Comparison of ENCODE assay signal across 1 cellular context in the genomic region with DNA sequence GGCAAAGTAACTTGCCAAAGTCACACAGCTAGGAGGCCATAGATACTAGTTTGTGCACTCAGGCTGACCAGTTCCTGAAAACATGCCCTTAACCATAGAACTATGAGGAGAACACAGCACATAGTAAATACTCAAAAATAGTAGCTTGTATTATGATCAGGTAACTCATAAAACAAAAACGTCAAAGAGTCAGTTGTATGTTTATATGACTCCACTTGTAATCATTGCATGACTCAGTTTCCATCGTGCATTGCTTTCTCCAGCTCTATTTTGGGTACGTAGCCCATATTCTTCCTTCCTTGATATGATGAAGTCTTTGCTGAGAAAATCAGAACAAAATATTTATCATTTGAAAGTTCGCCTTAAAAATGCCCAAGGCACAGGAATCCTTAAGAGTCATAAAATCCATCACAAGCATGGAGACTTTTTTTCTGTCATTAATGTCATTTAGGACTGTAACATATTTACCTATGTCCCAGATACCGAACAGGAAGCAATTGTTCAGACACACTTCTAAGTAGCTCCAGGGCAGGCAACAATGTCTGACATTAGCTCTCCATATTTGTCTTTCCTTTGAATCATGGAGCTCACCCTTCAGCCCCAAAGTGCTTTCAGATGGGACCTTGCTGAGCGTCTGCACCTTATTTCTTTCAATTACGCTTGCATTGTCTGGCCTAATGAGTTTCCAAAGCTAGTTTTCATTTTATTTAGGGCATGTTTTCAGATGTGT.
TF ChIP-seq lines count a peak whose summit lies in the region.

No MANE protein-coding gene starts in this region.

TF ChIP-seq in WTC11, 78 proteins besides CTCF, POLR2A, EP300 and RAD21 (continued from another document):
- TF ChIP-seq, protein P1, sequence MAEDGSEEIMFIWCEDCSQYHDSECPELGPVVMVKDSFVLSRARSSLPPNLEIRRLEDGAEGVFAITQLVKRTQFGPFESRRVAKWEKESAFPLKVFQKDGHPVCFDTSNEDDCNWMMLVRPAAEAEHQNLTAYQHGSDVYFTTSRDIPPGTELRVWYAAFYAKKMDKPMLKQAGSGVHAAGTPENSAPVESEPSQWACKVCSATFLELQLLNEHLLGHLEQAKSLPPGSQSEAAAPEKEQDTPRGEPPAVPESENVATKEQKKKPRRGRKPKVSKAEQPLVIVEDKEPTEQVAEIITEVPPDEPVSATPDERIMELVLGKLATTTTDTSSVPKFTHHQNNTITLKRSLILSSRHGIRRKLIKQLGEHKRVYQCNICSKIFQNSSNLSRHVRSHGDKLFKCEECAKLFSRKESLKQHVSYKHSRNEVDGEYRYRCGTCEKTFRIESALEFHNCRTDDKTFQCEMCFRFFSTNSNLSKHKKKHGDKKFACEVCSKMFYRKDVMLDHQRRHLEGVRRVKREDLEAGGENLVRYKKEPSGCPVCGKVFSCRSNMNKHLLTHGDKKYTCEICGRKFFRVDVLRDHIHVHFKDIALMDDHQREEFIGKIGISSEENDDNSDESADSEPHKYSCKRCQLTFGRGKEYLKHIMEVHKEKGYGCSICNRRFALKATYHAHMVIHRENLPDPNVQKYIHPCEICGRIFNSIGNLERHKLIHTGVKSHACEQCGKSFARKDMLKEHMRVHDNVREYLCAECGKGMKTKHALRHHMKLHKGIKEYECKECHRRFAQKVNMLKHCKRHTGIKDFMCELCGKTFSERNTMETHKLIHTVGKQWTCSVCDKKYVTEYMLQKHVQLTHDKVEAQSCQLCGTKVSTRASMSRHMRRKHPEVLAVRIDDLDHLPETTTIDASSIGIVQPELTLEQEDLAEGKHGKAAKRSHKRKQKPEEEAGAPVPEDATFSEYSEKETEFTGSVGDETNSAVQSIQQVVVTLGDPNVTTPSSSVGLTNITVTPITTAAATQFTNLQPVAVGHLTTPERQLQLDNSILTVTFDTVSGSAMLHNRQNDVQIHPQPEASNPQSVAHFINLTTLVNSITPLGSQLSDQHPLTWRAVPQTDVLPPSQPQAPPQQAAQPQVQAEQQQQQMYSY (CRISPR knock-in tag; IDR thresholded peaks at IDR 0.05), result no peak
- TF ChIP-seq, protein P2, sequence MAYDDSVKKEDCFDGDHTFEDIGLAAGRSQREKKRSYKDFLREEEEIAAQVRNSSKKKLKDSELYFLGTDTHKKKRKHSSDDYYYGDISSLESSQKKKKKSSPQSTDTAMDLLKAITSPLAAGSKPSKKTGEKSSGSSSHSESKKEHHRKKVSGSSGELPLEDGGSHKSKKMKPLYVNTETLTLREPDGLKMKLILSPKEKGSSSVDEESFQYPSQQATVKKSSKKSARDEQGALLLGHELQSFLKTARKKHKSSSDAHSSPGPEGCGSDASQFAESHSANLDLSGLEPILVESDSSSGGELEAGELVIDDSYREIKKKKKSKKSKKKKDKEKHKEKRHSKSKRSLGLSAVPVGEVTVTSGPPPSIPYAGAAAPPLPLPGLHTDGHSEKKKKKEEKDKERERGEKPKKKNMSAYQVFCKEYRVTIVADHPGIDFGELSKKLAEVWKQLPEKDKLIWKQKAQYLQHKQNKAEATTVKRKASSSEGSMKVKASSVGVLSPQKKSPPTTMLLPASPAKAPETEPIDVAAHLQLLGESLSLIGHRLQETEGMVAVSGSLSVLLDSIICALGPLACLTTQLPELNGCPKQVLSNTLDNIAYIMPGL (CRISPR knock-in tag; IDR thresholded peaks at IDR 0.05), result no peak
- no peak for TF ChIP-seq CREM (CRISPR knock-in tag; IDR thresholded peaks at IDR 0.05)
